11 cellular contexts compared by ENCODE assay signal in the genomic region with DNA sequence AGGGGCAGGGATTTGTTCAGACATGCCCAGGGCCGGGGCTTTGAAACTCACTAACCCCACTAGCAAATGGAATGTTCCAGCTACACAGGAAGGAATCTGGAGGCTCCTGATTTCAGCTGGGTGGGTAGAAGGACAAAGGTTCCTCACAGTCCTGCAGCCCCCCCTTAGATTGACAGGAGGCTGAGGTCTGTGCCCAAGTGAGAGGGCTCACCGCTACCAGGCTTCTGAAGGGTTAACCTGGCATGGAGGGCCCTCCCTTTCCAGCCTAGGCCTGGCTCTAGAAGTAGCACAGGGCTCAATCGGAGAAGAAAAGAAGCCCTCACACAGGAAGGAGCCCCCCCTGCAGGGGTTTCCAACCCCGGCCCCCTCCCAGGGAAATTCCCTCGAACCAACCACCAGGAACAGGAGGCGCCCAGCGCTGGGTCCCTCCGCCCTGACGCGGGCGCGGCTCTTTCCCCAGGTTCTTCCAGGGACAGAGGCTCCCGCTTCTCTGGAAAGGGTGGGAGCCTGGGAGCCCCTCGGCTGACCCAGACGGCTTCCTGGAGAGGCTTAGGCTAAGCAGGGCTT. TPM values are rescaled to one million over a fixed set of nuclear protein-coding genes. Genes with fewer than 3 reads are reported as not detected.
DNase-seq lines count a peak whose midpoint lies in the region; ATAC-seq and TF ChIP-seq lines count a peak whose summit lies in the region.
"Had no signal": no experiment of that assay in that cellular context is flagged by ENCODE, and none has a peak within 500 bp of the region (broad histone marks: within the 10 kb centered on the region; RNA-seq: fewer than 3 reads in every experiment).

No MANE protein-coding gene starts in this region.

- H3K9me3 Mint-ChIP-seq in chondrocyte (ENCODE audit: low read depth) = no peaks in the 10 kb centered on the region
- no peaks in the 10 kb centered on the region for H3K9me3 Mint-ChIP-seq in effector memory CD8-positive, alpha-beta T cell

- H3K27me3 Mint-ChIP-seq in chondrocyte (ENCODE audit: low read depth) = no peaks in the 10 kb centered on the region
- peaks cover 11 to 41% of the 10 kb centered on the region in 2 donors for H3K27me3 Mint-ChIP-seq in effector memory CD8-positive, alpha-beta T cell

- in situ Hi-C loops in GM13976 (cut with MboI; ENCODE audit: low sequenced_read_pairs, unreplicated experiment) = no loop called here

- H3K27ac Mint-ChIP-seq in chondrocyte (ENCODE audit: unreplicated experiment) = peak overlapping the region; percentile 96
- H3K27ac Mint-ChIP-seq in effector memory CD8-positive, alpha-beta T cell = no peak overlapping the region

- H3K4me3 ChIP-seq in HUES6 (ENCODE audit: low read depth, low read length) (peak overlapping the region; percentile 93), left lung (peak overlapping the region; percentile 65 to 84), spleen (peak overlapping the region in 6 of 8 donors; percentile 21 to 74 (median 58))

- TF ChIP-seq CTCF in chondrocyte (IDR thresholded peaks at IDR 0.05) (no peak), left lung (IDR thresholded peaks at IDR 0.05) (no peak), spleen (IDR thresholded peaks at IDR 0.05 in 8 of 11, conservative IDR thresholded peaks at IDR 0.05 in 3 of 11) (no peak), GM13976 (IDR thresholded peaks at IDR 0.05; ENCODE audit: borderline replicate concordance, control extremely low read depth, extremely low read depth, insufficient read depth, missing control alignments) (no peak)

- H3K9me3 ChIP-seq in HUES6 (ENCODE audit: control insufficient read depth, insufficient read depth, low read depth, low read length) = no peaks in the 10 kb centered on the region
- no peaks in the 10 kb centered on the region for H3K9me3 ChIP-seq in left lung
- no peaks in the 10 kb centered on the region for H3K9me3 ChIP-seq in spleen

- peaks cover 12% of the 10 kb centered on the region for H3K36me3 Mint-ChIP-seq in chondrocyte (ENCODE audit: low read depth)
- H3K36me3 Mint-ChIP-seq in effector memory CD8-positive, alpha-beta T cell (ENCODE audit: insufficient read depth) = no peaks in the 10 kb centered on the region

- peaks cover 67% of the 10 kb centered on the region for H3K4me1 Mint-ChIP-seq in chondrocyte (ENCODE audit: low read depth)
- peaks cover 23 to 24% of the 10 kb centered on the region in 2 donors for H3K4me1 Mint-ChIP-seq in effector memory CD8-positive, alpha-beta T cell (ENCODE audit: low read depth in 2 of 2)

- H3K36me3 ChIP-seq in HUES6 (ENCODE audit: control insufficient read depth, insufficient read depth, low read length) (peaks cover 46% of the 10 kb centered on the region), left lung (peaks cover 0 to 28% of the 10 kb centered on the region in 2 donors), spleen (peaks cover 0 to 27% (median 4%) of the 10 kb centered on the region in 6 donors)

- intact Hi-C loops in left lung (cut with DNase I) (no loop called here), spleen (cut with DNase I; ENCODE audit: low total_unique reads) (no loop called here)

- DNase-seq in chondrocyte (ENCODE audit: low spot score) (no peak), left lung (no peak), spleen (no peak), GM13976 (ENCODE audit: low spot score) (no peak)
- no peak for DNase-seq in stimulated activated CD4-positive, alpha-beta T cell treated with anti-CD3 and anti-CD28 coated beads, Interleukin-1b, Interleukin-23, amount 100 ng/mL, for 48 hours
- no peak for DNase-seq in effector memory CD8-positive, alpha-beta T cell
- DNase-seq: GF-D8; NCI-H748 treated with DMSO at 0.1 percent for 48 hours; stimulated activated CD4-positive, alpha-beta T cell treated with anti-CD3 and anti-CD28 coated beads, Interleukin-15, amount 100 ng/mL, for 24 hours had no signal

- WGBS in spleen, 5 donors = 44 to 71% (median 51%) methylated on average over 6 to 15 of the region's 15 CpGs

- peak; percentile 1 for ATAC-seq in left lung
- no peak for ATAC-seq in HG02885 (IDR thresholded peaks at IDR 0.05; ENCODE audit: poor library complexity, unreplicated experiment)
- ATAC-seq in effector memory CD8-positive, alpha-beta T cell (replicated peaks) = no peak

- H3K9ac ChIP-seq in HUES6 (ENCODE audit: low read length) = peak overlapping the region; percentile 95

- peaks cover 54% of the 10 kb centered on the region for H3K4me1 ChIP-seq in HUES6 (ENCODE audit: control insufficient read depth, insufficient read depth, low read length)
- peaks cover 38 to 74% of the 10 kb centered on the region in 2 donors for H3K4me1 ChIP-seq in left lung
- peaks cover 31 to 98% (median 76%) of the 10 kb centered on the region in 6 donors for H3K4me1 ChIP-seq in spleen

- H3K27me3 ChIP-seq in HUES6 (ENCODE audit: control insufficient read depth, insufficient read depth, low read length) (peaks cover 3% of the 10 kb centered on the region; the same call in 1 of the 2 replicates), left lung (peaks cover 0 to 24% of the 10 kb centered on the region in 2 donors), spleen (replicated peaks in 1 of 7) (peaks cover 0 to 67% (median 13%) of the 10 kb centered on the region in 7 donors)

- H3K27ac ChIP-seq in HUES6 (ENCODE audit: low read depth, low read length) (peak overlapping the region; percentile 80), left lung (peak overlapping the region; percentile 57 to 87), spleen (peak overlapping the region; percentile 20 to 91 (median 86))

- peak overlapping the region; percentile 87 for H3K4me3 Mint-ChIP-seq in chondrocyte (ENCODE audit: unreplicated experiment)
- no peak overlapping the region for H3K4me3 Mint-ChIP-seq in effector memory CD8-positive, alpha-beta T cell

- TF ChIP-seq POLR2A in spleen (IDR thresholded peaks at IDR 0.05) = no peak

RNA-seq across cellular contexts. Expression of gene EPHA2, which starts 3.3 kb away (rescaled TPM):
- total RNA-seq in chondrocyte (38.5 to 47.4 TPM (median 40.0 TPM) in 3 replicates), left lung (10 to 100 TPM; 36.9 to 62.6 TPM), spleen (10 to 100 TPM; 10.6 to 35.7 (median 17.1) TPM)
- polyA plus RNA-seq in spleen = 1 to 10 TPM; 2.0 to 7.4 (median 2.6) TPM

RNA-seq across cellular contexts. Expression of gene ARHGEF19, which starts 59.8 kb away (rescaled TPM):
- 14.4 to 17.7 TPM (median 16.1 TPM) in 3 replicates for total RNA-seq in chondrocyte
- 10 to 100 TPM; 10.4 to 13.1 TPM for total RNA-seq in left lung
- 10 to 100 TPM in 1 of 7 donors, 1 to 10 TPM in 6; 3.5 to 12.9 (median 8.0) TPM for total RNA-seq in spleen
- polyA plus RNA-seq in spleen = 1 to 10 TPM; 4.8 to 7.7 (median 6.4) TPM
